10 cellular contexts compared by ENCODE assay signal in the genomic region with DNA sequence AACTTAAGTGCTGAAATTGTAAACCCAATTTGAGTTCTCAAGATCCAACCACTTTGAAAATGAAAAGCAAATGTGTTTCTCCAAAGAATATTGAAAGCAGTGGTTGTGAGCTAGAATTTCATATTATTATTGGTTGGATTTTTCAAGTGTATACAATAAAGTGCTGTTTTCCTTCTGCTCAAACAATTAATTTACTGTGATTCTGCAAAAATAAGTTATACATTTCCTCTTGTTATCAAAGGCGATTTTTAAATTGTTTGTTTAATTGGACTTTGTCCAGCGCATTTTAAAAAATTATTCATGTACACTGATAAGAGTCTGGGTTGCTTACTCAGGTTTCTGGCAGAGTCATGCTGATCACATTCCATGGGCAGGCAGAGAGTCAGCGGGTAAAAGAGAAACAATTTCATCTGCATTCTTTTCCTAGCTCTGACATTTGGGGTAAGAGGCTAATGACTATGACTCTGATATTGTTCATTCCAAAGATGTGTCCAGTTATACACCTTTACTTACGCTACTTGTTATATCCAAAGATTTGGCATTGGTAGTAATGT. TPM values are rescaled to one million over a fixed set of nuclear protein-coding genes. Genes with fewer than 3 reads are reported as not detected.
DNase-seq lines count a peak whose midpoint lies in the region; ATAC-seq and TF ChIP-seq lines count a peak whose summit lies in the region.
"Had no signal": no experiment of that assay in that cellular context is flagged by ENCODE, and none has a peak within 500 bp of the region (broad histone marks: within the 10 kb centered on the region; RNA-seq: fewer than 3 reads in every experiment).

No MANE protein-coding gene starts in this region.

- ATAC-seq in gastrocnemius medialis, result peak in 1 of 2 donors; percentile 48

- TF ChIP-seq CTCF in ascending aorta (IDR thresholded peaks at IDR 0.05) (no peak), right atrium auricular region (IDR thresholded peaks at IDR 0.05) (no peak), gastrocnemius medialis (IDR thresholded peaks at IDR 0.05 in 4 of 5, conservative IDR thresholded peaks at IDR 0.05 in 1 of 5) (no peak)

- peak; percentile 71 for DNase-seq in HCEC 1CT
- DNase-seq in ascending aorta (ENCODE audit: low spot score in 2 of 2), result no peak
- DNase-seq in right atrium auricular region (ENCODE audit: low spot score), result no peak
- no peak for DNase-seq in gastrocnemius medialis
- no peak for DNase-seq in DMS53 treated with DMSO at 0.1 percent for 48 hours (lab: John Stamatoyannopoulos, UW; ENCODE audit: unreplicated experiment)
- DNase-seq in GM19240 (ENCODE audit: insufficient read length, low spot score), result no peak
- DNase-seq in NCI-H446 treated with DMSO at 0.1 percent for 48 hours (lab: John Stamatoyannopoulos, UW), result no peak
- no peak for DNase-seq in NCI-H2171 treated with DMSO at 0.1 percent for 48 hours (lab: John Stamatoyannopoulos, UW)
- DNase-seq: NCI-H187 treated with DMSO at 0.1 percent for 48 hours; stimulated activated CD4-positive, alpha-beta T cell treated with anti-CD3 and anti-CD28 coated beads, Interleukin-2, amount 100 ng/mL, for 48 hours had no signal

- H3K4me1 ChIP-seq in ascending aorta (peaks cover 0 to 22% of the 10 kb centered on the region in 2 donors), right atrium auricular region (peaks cover 0 to 51% of the 10 kb centered on the region in 2 donors), gastrocnemius medialis (peaks cover 17 to 40% of the 10 kb centered on the region in 2 donors)

- peak overlapping the region; percentile 20 to 55 for H3K4me3 ChIP-seq in ascending aorta
- H3K4me3 ChIP-seq in right atrium auricular region, result peak overlapping the region; percentile 17 to 24
- peak overlapping the region in 3 of 4 donors; percentile 7 to 23 (median 13) for H3K4me3 ChIP-seq in gastrocnemius medialis

- H3K36me3 ChIP-seq in ascending aorta (no peaks in the 10 kb centered on the region), right atrium auricular region (no peaks in the 10 kb centered on the region), gastrocnemius medialis (no peaks in the 10 kb centered on the region)

- in situ Hi-C loops in gastrocnemius medialis (cut with MboI; ENCODE audit: low sequenced_read_pairs in 4 of 4), result loop anchor here in 2 of 4 donors (25.0 kb wide), 2 partner anchors 414 to 1289 kb away; no protein-coding TSS in a partner anchor

- intact Hi-C loops in ascending aorta (cut with DNase I) (no loop called here), gastrocnemius medialis (cut with DNase I; ENCODE audit: low total_unique reads) (no loop called here)

- H3K9me3 ChIP-seq in ascending aorta (no peaks in the 10 kb centered on the region), right atrium auricular region (no peaks in the 10 kb centered on the region), gastrocnemius medialis (no peaks in the 10 kb centered on the region)

- H3K27ac ChIP-seq in ascending aorta, result no peak overlapping the region
- H3K27ac ChIP-seq in right atrium auricular region, result peak overlapping the region in 1 of 2 donors; percentile 73
- peak overlapping the region in 3 of 4 donors; percentile 34 to 78 (median 62) for H3K27ac ChIP-seq in gastrocnemius medialis

- no peak for TF ChIP-seq POLR2A in gastrocnemius medialis (IDR thresholded peaks at IDR 0.05)

- H3K27me3 ChIP-seq in ascending aorta (no peaks in the 10 kb centered on the region), right atrium auricular region (no peaks in the 10 kb centered on the region), gastrocnemius medialis (no peaks in the 10 kb centered on the region)

RNA-seq across cellular contexts. Expression of gene FAT4, which starts 8.9 kb away (rescaled TPM):
- total RNA-seq in ascending aorta, result 16.8 TPM
- total RNA-seq in right atrium auricular region, result 10 to 100 TPM; 13.2 to 15.2 TPM
- 1 to 10 TPM; 3.4 to 5.3 (median 3.9) TPM for total RNA-seq in gastrocnemius medialis

Comparison
In these comparisons a context has a peak if more than half of its experiments do, and no peak if none do; other contexts are left out.
1. H3K27ac ChIP-seq: peak in gastrocnemius medialis (3 of 4); none in ascending aorta (0 of 2).
2. Peak in every context shown above with its lines, with median percentiles within 50 percentile points of each other: H3K4me3 ChIP-seq.